In genomic region chr3:27623085-27623753, GRCh38 we compare ENCODE assay signal across 13 cellular contexts.
A peak's percentile ranks its signal among the peaks of the same experiment; 100 is the strongest.
DNase-seq lines count a peak whose midpoint lies in the region; ATAC-seq and TF ChIP-seq lines count a peak whose summit lies in the region.
"Had no signal": no experiment of that assay in that cellular context is flagged by ENCODE, and none has a peak within 500 bp of the region (broad histone marks: within the 10 kb centered on the region; RNA-seq: fewer than 3 reads in every experiment).

No MANE protein-coding gene starts in this region.

- H3K27ac ChIP-seq in GM23248 (no peak overlapping the region), psoas muscle (peak overlapping the region; percentile 58)
- H3K27ac ChIP-seq: suprapubic skin had no signal

- H3K4me3 Mint-ChIP-seq in T-helper 2 cell treated with Interferon-gamma antibody and Interleukin-4, amounts not matched to agents 5 μg/mL and 100 μg/mL, for 36 hours, result no peak overlapping the region
- H3K4me3 Mint-ChIP-seq: activated naive CD8-positive, alpha-beta T cell treated with anti-CD3 and anti-CD28 coated beads for 36 hours; CD8-positive, alpha-beta memory T cell had no signal

- in situ Hi-C loops in GM23248 (cut with MboI), result no loop called here

- H3K27ac Mint-ChIP-seq in T-helper 2 cell treated with Interferon-gamma antibody and Interleukin-4, amounts not matched to agents 5 μg/mL and 100 μg/mL, for 36 hours, result no peak overlapping the region
- H3K27ac Mint-ChIP-seq: activated naive CD8-positive, alpha-beta T cell treated with anti-CD3 and anti-CD28 coated beads for 36 hours; CD8-positive, alpha-beta memory T cell had no signal

- H3K79me2 ChIP-seq in GM23248 (ENCODE audit: insufficient read depth), result no peaks in the 10 kb centered on the region

- no peak overlapping the region for H3K4me3 ChIP-seq in GM23248
- H3K4me3 ChIP-seq in psoas muscle, result no peak overlapping the region
- H3K4me3 ChIP-seq: suprapubic skin had no signal

- ATAC-seq in left ventricle myocardium superior (peak; percentile 86), psoas muscle (peak in 1 of 4 donors; percentile 31), HG03469 (IDR thresholded peaks at IDR 0.05; ENCODE audit: unreplicated experiment) (no peak)

- no peaks in the 10 kb centered on the region for H3K9me3 Mint-ChIP-seq in T-helper 2 cell treated with Interferon-gamma antibody and Interleukin-4, amounts not matched to agents 5 μg/mL and 100 μg/mL, for 36 hours
- H3K9me3 Mint-ChIP-seq: activated naive CD8-positive, alpha-beta T cell treated with anti-CD3 and anti-CD28 coated beads for 36 hours; CD8-positive, alpha-beta memory T cell had no signal

- no peaks in the 10 kb centered on the region for H4K20me1 ChIP-seq in GM23248 (ENCODE audit: insufficient read depth)

- no peak overlapping the region for H3K9ac ChIP-seq in GM23248

- intact Hi-C loops in left ventricle myocardium superior (cut with micrococcal nuclease) (no loop called here), psoas muscle (cut with DNase I) (no loop called here)

- H3F3A ChIP-seq in GM23248 (ENCODE audit: insufficient read depth), result no peaks in the 10 kb centered on the region

- peaks cover 1% of the 10 kb centered on the region for H3K36me3 Mint-ChIP-seq in T-helper 2 cell treated with Interferon-gamma antibody and Interleukin-4, amounts not matched to agents 5 μg/mL and 100 μg/mL, for 36 hours (ENCODE audit: low read depth)
- H3K36me3 Mint-ChIP-seq: activated naive CD8-positive, alpha-beta T cell treated with anti-CD3 and anti-CD28 coated beads for 36 hours had no signal

- peaks cover 36% of the 10 kb centered on the region for H3K4me1 Mint-ChIP-seq in T-helper 2 cell treated with Interferon-gamma antibody and Interleukin-4, amounts not matched to agents 5 μg/mL and 100 μg/mL, for 36 hours (ENCODE audit: low read depth)

- H3K9me3 ChIP-seq in GM23248 (ENCODE audit: low read depth) (no peaks in the 10 kb centered on the region), psoas muscle (no peaks in the 10 kb centered on the region)
- H3K9me3 ChIP-seq: suprapubic skin had no signal

- H3K27me3 Mint-ChIP-seq in T-helper 2 cell treated with Interferon-gamma antibody and Interleukin-4, amounts not matched to agents 5 μg/mL and 100 μg/mL, for 36 hours (ENCODE audit: low read depth), result no peaks in the 10 kb centered on the region
- H3K27me3 Mint-ChIP-seq: activated naive CD8-positive, alpha-beta T cell treated with anti-CD3 and anti-CD28 coated beads for 36 hours; CD8-positive, alpha-beta memory T cell had no signal

- no peak for TF ChIP-seq CTCF in psoas muscle (IDR thresholded peaks at IDR 0.05)

- peak; percentile 30 for DNase-seq in GM23248
- DNase-seq in astrocyte of the hippocampus (ENCODE audit: low read depth, low spot score), result peak; percentile 20
- DNase-seq in left ventricle myocardium superior, result no peak
- DNase-seq in psoas muscle, result no peak
- no peak for DNase-seq in NCI-H1048 (lab: John Stamatoyannopoulos, UW)
- DNase-seq in foreskin melanocyte, result no peak
- no peak for DNase-seq in T-helper 2 cell treated with Interferon-gamma antibody and Interleukin-4, amounts not matched to agents 5 μg/mL and 100 μg/mL, for 36 hours (ENCODE audit: low spot score)
- DNase-seq: activated CD8-positive, alpha-beta memory T cell treated with anti-CD3 and anti-CD28 coated beads, Interleukin-2, amount 50 U/mL, for 4 hours; activated naive CD8-positive, alpha-beta T cell treated with anti-CD3 and anti-CD28 coated beads for 36 hours; CD8-positive, alpha-beta memory T cell; effector CD8-positive, alpha-beta T cell had no signal

- H3K27me3 ChIP-seq in GM23248 (replicated peaks; ENCODE audit: insufficient read depth) (no peaks in the 10 kb centered on the region), psoas muscle (ENCODE audit: insufficient read depth in 3 of 3, low read length in 2 of 3) (no peaks in the 10 kb centered on the region)
- H3K27me3 ChIP-seq: suprapubic skin had no signal

- H3K36me3 ChIP-seq in GM23248 (ENCODE audit: low read depth) (no peaks in the 10 kb centered on the region), psoas muscle (ENCODE audit: insufficient read depth in 1 of 2, low read depth in 1 of 2) (no peaks in the 10 kb centered on the region)
- H3K36me3 ChIP-seq: suprapubic skin had no signal

- H2AFZ ChIP-seq in GM23248, result peak overlapping the region; percentile 15; the same call in 1 of the 2 replicates

- H3K9me2 ChIP-seq in GM23248 (ENCODE audit: insufficient read depth), result no peaks in the 10 kb centered on the region

- 81 to 87% methylated on average over 4 of the region's 4 CpGs for WGBS in GM23248 (ENCODE audit: low coverage in 1 of 2, low lambda C conversion rate in 2 of 2, missing lambda C conversion rate in 2 of 2), 2 experiments
- 52 to 63% (median 55%) methylated on average over 4 of the region's 4 CpGs for WGBS in psoas muscle, 3 donors

- no peak overlapping the region for H3K4me2 ChIP-seq in GM23248 (ENCODE audit: unreplicated experiment)

- H3K4me1 ChIP-seq in GM23248 (ENCODE audit: insufficient read depth), result peaks cover 3% of the 10 kb centered on the region
- H3K4me1 ChIP-seq in psoas muscle, result no peaks in the 10 kb centered on the region
- H3K4me1 ChIP-seq: suprapubic skin had no signal

Comparison
In these comparisons a context has a peak if more than half of its experiments do, and no peak if none do; other contexts are left out.
1. DNase-seq: peak in GM23248 (single experiment) and astrocyte of the hippocampus (single experiment); none in left ventricle myocardium superior (single experiment), psoas muscle (0 of 2), NCI-H1048 (single experiment), foreskin melanocyte (single experiment) and T-helper 2 cell treated with Interferon-gamma antibody and Interleukin-4, amounts not matched to agents 5 μg/mL and 100 μg/mL, for 36 hours (single experiment).